In genomic region chr9:4741365-4742031, GRCh38 we compare ENCODE assay signal across 8 cellular contexts. TPM values are rescaled to one million over a fixed set of nuclear protein-coding genes. Genes with fewer than 3 reads are reported as not detected.
DNase-seq lines count a peak whose midpoint lies in the region; ATAC-seq and TF ChIP-seq lines count a peak whose summit lies in the region.

No MANE protein-coding gene starts in this region.

- peak overlapping the region; percentile 18 for H3K27ac Mint-ChIP-seq in activated T-helper 17 cell treated with anti-CD3 and anti-CD28 coated beads, Interleukin-2, amount 50 U/mL, for 72 hours

- TF ChIP-seq EP300 in gastroesophageal sphincter (IDR thresholded peaks at IDR 0.05), result no peak

- peaks cover 43% of the 10 kb centered on the region for H3K79me2 ChIP-seq in Karpas-422 (ENCODE audit: low read length)

- no peaks in the 10 kb centered on the region for H3K9me2 ChIP-seq in Karpas-422 (replicated peaks; ENCODE audit: insufficient read depth, low read length)

- ATAC-seq in activated T-cell treated with anti-CD3 and anti-CD28 coated beads, Interleukin-2, amount 50 U/mL, for 4 hours, result peak in 1 of 2 donors; percentile 6
- ATAC-seq in activated T-helper 17 cell treated with anti-CD3 and anti-CD28 coated beads, Interleukin-2, amount 50 U/mL, for 72 hours (replicated peaks), result no peak
- peak; percentile 30 for ATAC-seq in gastroesophageal sphincter
- no peak for ATAC-seq in GM18498 (IDR thresholded peaks at IDR 0.05; ENCODE audit: unreplicated experiment)

- peak overlapping the region; percentile 96 for H3K4me2 ChIP-seq in Karpas-422 (ENCODE audit: low read depth, low read length, poor library complexity, severe bottlenecking)

- TF ChIP-seq POLR2A in gastroesophageal sphincter (IDR thresholded peaks at IDR 0.05), result no peak

- H3K4me1 ChIP-seq in Karpas-422 (ENCODE audit: low read length) (peaks cover 26% of the 10 kb centered on the region), gastroesophageal sphincter (peaks cover 0 to 47% (median 11%) of the 10 kb centered on the region in 3 donors), neuron (ENCODE audit: insufficient read depth, low read length) (peaks cover 14% of the 10 kb centered on the region)

- peaks cover 45% of the 10 kb centered on the region for H3K4me1 Mint-ChIP-seq in activated T-cell treated with anti-CD3 and anti-CD28 coated beads, Interleukin-2, amount 50 U/mL, for 4 hours (ENCODE audit: low read depth)
- peaks cover 7% of the 10 kb centered on the region for H3K4me1 Mint-ChIP-seq in activated T-helper 17 cell treated with anti-CD3 and anti-CD28 coated beads, Interleukin-2, amount 50 U/mL, for 72 hours

- DNase-seq in activated T-cell treated with anti-CD3 and anti-CD28 coated beads, Interleukin-2, amount 50 U/mL, for 4 hours, result no peak
- no peak for DNase-seq in activated T-cell treated with anti-CD3 and anti-CD28 coated beads, Interleukin-2, amount 50 U/mL, for 1 hour
- DNase-seq in Karpas-422, result no peak
- no peak for DNase-seq in SHP77 treated with DMSO at 0.1 percent for 48 hours (lab: John Stamatoyannopoulos, UW)

- H3K9ac ChIP-seq in Karpas-422 (ENCODE audit: low read length), result peak overlapping the region; percentile 95

- peak overlapping the region; percentile 92 for H3K4me3 ChIP-seq in Karpas-422 (ENCODE audit: low read length)
- peak overlapping the region; percentile 64 to 93 for H3K4me3 ChIP-seq in gastroesophageal sphincter
- H3K4me3 ChIP-seq in neuron (ENCODE audit: low read length), result peak overlapping the region; percentile 83

- H2AFZ ChIP-seq in Karpas-422 (ENCODE audit: low read length) (peak overlapping the region; percentile 97), neuron (ENCODE audit: low read depth, low read length) (peak overlapping the region; percentile 64)

- H4K20me1 ChIP-seq in Karpas-422 (ENCODE audit: insufficient read depth, low read depth, low read length), result peaks cover 6% of the 10 kb centered on the region; the same call in 1 of the 2 replicates

- H3K9me3 Mint-ChIP-seq in activated T-cell treated with anti-CD3 and anti-CD28 coated beads, Interleukin-2, amount 50 U/mL, for 4 hours, result no peaks in the 10 kb centered on the region
- no peaks in the 10 kb centered on the region for H3K9me3 Mint-ChIP-seq in activated T-helper 17 cell treated with anti-CD3 and anti-CD28 coated beads, Interleukin-2, amount 50 U/mL, for 72 hours

- TF ChIP-seq CTCF in gastroesophageal sphincter (IDR thresholded peaks at IDR 0.05), result no peak

- H3K4me3 Mint-ChIP-seq in activated T-cell treated with anti-CD3 and anti-CD28 coated beads, Interleukin-2, amount 50 U/mL, for 4 hours, result peak overlapping the region; percentile 93
- peak overlapping the region; percentile 63 for H3K4me3 Mint-ChIP-seq in activated T-helper 17 cell treated with anti-CD3 and anti-CD28 coated beads, Interleukin-2, amount 50 U/mL, for 72 hours

- 0 to 2% methylated on average over 11 to 17 of the region's 52 CpGs for WGBS in gastroesophageal sphincter (ENCODE audit: low coverage in 1 of 2), 2 donors

- no peaks in the 10 kb centered on the region for H3K36me3 Mint-ChIP-seq in activated T-cell treated with anti-CD3 and anti-CD28 coated beads, Interleukin-2, amount 50 U/mL, for 4 hours (ENCODE audit: insufficient read depth)
- peaks cover 15% of the 10 kb centered on the region for H3K36me3 Mint-ChIP-seq in activated T-helper 17 cell treated with anti-CD3 and anti-CD28 coated beads, Interleukin-2, amount 50 U/mL, for 72 hours (ENCODE audit: low read depth)

- H3K9me3 ChIP-seq in Karpas-422 (ENCODE audit: low read length) (no peaks in the 10 kb centered on the region), gastroesophageal sphincter (no peaks in the 10 kb centered on the region), neuron (ENCODE audit: low read length) (no peaks in the 10 kb centered on the region)

- H3K27me3 Mint-ChIP-seq in activated T-cell treated with anti-CD3 and anti-CD28 coated beads, Interleukin-2, amount 50 U/mL, for 4 hours (ENCODE audit: low read depth), result no peaks in the 10 kb centered on the region
- H3K27me3 Mint-ChIP-seq in activated T-helper 17 cell treated with anti-CD3 and anti-CD28 coated beads, Interleukin-2, amount 50 U/mL, for 72 hours, result no peaks in the 10 kb centered on the region

- H3K36me3 ChIP-seq in Karpas-422 (ENCODE audit: insufficient read depth, low read length) (0 out of 2 replicates have a peak, but pooled peaks cover 3% of the 10 kb centered on the region), gastroesophageal sphincter (no peaks in the 10 kb centered on the region), neuron (ENCODE audit: insufficient read depth, low read length) (no peaks in the 10 kb centered on the region)

- H3K27ac ChIP-seq in Karpas-422 (ENCODE audit: low read length) (no peak overlapping the region), gastroesophageal sphincter (peak overlapping the region; percentile 65 to 97 (median 96))

- H3K27me3 ChIP-seq in Karpas-422 (ENCODE audit: low read length) (0 out of 2 replicates have a peak, but pooled peaks cover 3% of the 10 kb centered on the region), gastroesophageal sphincter (no peaks in the 10 kb centered on the region), neuron (ENCODE audit: insufficient read depth, low read length) (no peaks in the 10 kb centered on the region)

RNA-seq across cellular contexts. Expression of gene AK3, which starts 0.5 kb away (rescaled TPM):
- total RNA-seq in activated T-cell treated with anti-CD3 and anti-CD28 coated beads, Interleukin-2, amount 50 U/mL, for 4 hours, result 10 to 100 TPM; 14.7 to 21.3 (median 17.3) TPM
- total RNA-seq in Karpas-422 (2014; rRNA removed; shearing (Covaris generic); ENCODE audit: low replicate concordance), result 49.8 and 67.3 TPM in 2 replicates
- 10 to 100 TPM; 28.5 to 31.2 TPM for total RNA-seq in activated T-helper 17 cell treated with anti-CD3 and anti-CD28 coated beads, Interleukin-2, amount 50 U/mL, for 72 hours
- 100 to 1,000 TPM; 104 to 139 (median 119) TPM for total RNA-seq in gastroesophageal sphincter

RNA-seq across cellular contexts. Expression of gene RCL1, which starts 51.2 kb away (rescaled TPM):
- total RNA-seq in activated T-cell treated with anti-CD3 and anti-CD28 coated beads, Interleukin-2, amount 50 U/mL, for 4 hours, result 10 to 100 TPM; 59.8 to 63.4 (median 62.2) TPM
- 24.9 and 31.0 TPM in 2 replicates for total RNA-seq in Karpas-422 (2014; rRNA removed; shearing (Covaris generic); ENCODE audit: low replicate concordance)
- 10 to 100 TPM; 18.9 to 38.2 TPM for total RNA-seq in activated T-helper 17 cell treated with anti-CD3 and anti-CD28 coated beads, Interleukin-2, amount 50 U/mL, for 72 hours
- total RNA-seq in gastroesophageal sphincter, result 10 to 100 TPM; 10.1 to 19.0 (median 11.6) TPM
